Comparison of ENCODE assay signal across 8 cellular contexts in the genomic region with DNA sequence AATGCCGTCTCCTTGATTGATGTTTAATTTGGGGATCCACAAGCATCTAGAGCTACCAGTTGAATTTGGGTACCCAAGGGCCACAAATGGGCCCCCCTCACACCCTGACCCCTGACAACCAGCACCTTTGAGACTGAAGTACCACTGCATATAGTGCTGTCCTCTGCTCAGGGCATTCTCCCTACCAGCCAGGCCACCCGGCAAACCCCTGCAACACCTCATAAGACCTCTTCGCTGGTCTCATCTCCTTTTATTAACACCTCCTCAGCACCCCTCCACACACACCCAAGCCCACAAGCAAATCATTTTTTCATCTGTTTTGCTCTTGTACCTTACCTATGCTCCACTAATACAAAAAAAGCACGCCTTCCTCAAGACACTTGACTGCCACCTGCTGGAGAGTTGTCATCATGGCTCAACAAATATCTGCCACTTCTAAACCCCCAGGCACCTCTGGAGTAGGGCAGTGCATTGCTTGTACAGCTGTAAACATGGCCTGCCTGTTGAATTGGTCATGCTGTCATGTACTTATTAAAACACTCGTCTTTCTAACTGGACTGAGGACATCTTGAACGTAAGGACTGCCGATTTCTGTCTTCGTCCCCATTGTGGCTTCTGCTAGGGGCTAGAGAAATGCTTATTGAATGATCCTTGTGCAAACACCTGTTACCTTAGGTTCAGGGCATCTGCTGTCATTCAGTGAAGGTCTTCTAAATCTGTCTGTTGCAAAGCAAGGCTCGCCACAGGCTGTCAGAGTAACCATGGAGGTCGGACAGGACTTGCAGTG.
DNase-seq lines count a peak whose midpoint lies in the region; ATAC-seq and TF ChIP-seq lines count a peak whose summit lies in the region.

No MANE protein-coding gene starts in this region.

- H3F3A ChIP-seq in MM.1S (ENCODE audit: insufficient read depth, low read length), result no peaks in the 10 kb centered on the region

- H3K4me2 ChIP-seq in MM.1S (ENCODE audit: low read depth, low read length), result no peak overlapping the region

- H3K4me1 ChIP-seq in MM.1S (ENCODE audit: low read length) (peaks cover 5% of the 10 kb centered on the region; the same call in 1 of the 2 replicates), psoas muscle (peaks cover 7% of the 10 kb centered on the region)

- WGBS in psoas muscle, 3 donors, result 67 to 74% (median 70%) methylated on average over 10 of the region's 10 CpGs

- H3K36me3 ChIP-seq in MM.1S (replicated peaks; ENCODE audit: insufficient read depth, low read length) (no peaks in the 10 kb centered on the region), psoas muscle (ENCODE audit: insufficient read depth in 1 of 2, low read depth in 1 of 2) (no peaks in the 10 kb centered on the region)

- H3K79me2 ChIP-seq in MM.1S (ENCODE audit: low read length), result peaks cover 5% of the 10 kb centered on the region; the same call in 1 of the 2 replicates

- H3K9me3 ChIP-seq in MM.1S (replicated peaks; ENCODE audit: insufficient read depth, low read length) (no peaks in the 10 kb centered on the region), psoas muscle (no peaks in the 10 kb centered on the region)

- intact Hi-C loops in head of caudate nucleus (cut with DNase I) (loop anchor here (10.0 kb wide), 1 partner anchor 129 kb away; no protein-coding TSS in a partner anchor), psoas muscle (cut with DNase I) (loop anchor here (1.0 to 5.0 kb wide), 4 partner anchors 133 to 382 kb away; no protein-coding TSS in a partner anchor)

- no peaks in the 10 kb centered on the region for H4K20me1 ChIP-seq in MM.1S (ENCODE audit: insufficient read depth, low read length)

- no peak overlapping the region for H2AFZ ChIP-seq in MM.1S (ENCODE audit: low read length)

- no peaks in the 10 kb centered on the region for H3K9me2 ChIP-seq in MM.1S (replicated peaks; ENCODE audit: insufficient read depth, low read length)

- H3K27me3 ChIP-seq in MM.1S (replicated peaks; ENCODE audit: insufficient read depth, low read length) (no peaks in the 10 kb centered on the region), psoas muscle (ENCODE audit: insufficient read depth in 3 of 3, low read length in 2 of 3) (no peaks in the 10 kb centered on the region)

- in situ Hi-C loops in Caki2 (cut with HindIII; ENCODE audit: low pct_unique_long_range_greater_than_20kb, low sequenced_read_pairs), result no loop called here

- no peak overlapping the region for H3K27ac ChIP-seq in MM.1S (ENCODE audit: low read length)
- no peak overlapping the region for H3K27ac ChIP-seq in psoas muscle

- peak; percentile 82 for DNase-seq in Caki2 (ENCODE audit: low read depth)
- DNase-seq in MM.1S, result peak; percentile 66
- peak; percentile 71 for DNase-seq in SK-N-DZ (ENCODE audit: low spot score)
- DNase-seq in activated naive CD4-positive, alpha-beta T cell treated with Interleukin-2 at 50 U/mL for 16 hours, result peak; percentile 76
- DNase-seq in head of caudate nucleus, result peak in 40 of 42 donors; percentile 36 to 89 (median 72)
- peak; percentile 45 to 70 for DNase-seq in psoas muscle

- ATAC-seq in GM21515 (IDR thresholded peaks at IDR 0.05; ENCODE audit: unreplicated experiment) (peak; percentile 47), psoas muscle (peak; percentile 57 to 83 (median 72)), HG03571 (IDR thresholded peaks at IDR 0.05; ENCODE audit: unreplicated experiment) (no peak)

- H3K4me3 ChIP-seq in MM.1S (ENCODE audit: low read length) (no peak overlapping the region), psoas muscle (no peak overlapping the region)

- TF ChIP-seq CTCF in MM.1S (IDR thresholded peaks at IDR 0.05; ENCODE audit: low read length) (peak; percentile 90), psoas muscle (IDR thresholded peaks at IDR 0.05) (peak; percentile 80)

- H3K9ac ChIP-seq in MM.1S (ENCODE audit: low read length), result no peak overlapping the region
